In the genomic region with DNA sequence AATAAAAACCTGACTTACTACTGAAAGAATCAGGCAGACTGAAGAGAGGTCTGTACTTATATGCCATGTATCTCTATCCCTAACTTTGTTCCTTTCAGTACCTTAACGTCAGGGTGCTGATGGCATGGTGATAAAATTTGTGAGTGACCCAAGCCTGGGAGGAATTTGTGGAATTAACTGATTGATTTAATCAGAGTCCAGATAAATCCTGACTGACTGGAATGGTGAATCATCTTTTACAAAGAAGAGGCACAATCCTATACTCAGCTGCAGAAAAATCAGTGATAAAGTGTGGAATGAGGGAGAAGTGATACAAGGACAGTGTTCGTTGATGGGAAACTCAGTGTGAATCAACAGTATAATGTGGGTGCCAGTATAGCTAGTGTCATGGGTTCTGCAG, we compare ENCODE assay signal across 11 cellular contexts. TPM values are rescaled to one million over a fixed set of nuclear protein-coding genes. Genes with fewer than 3 reads are reported as not detected.
DNase-seq lines count a peak whose midpoint lies in the region; ATAC-seq and TF ChIP-seq lines count a peak whose summit lies in the region.
"Had no signal": no experiment of that assay in that cellular context is flagged by ENCODE, and none has a peak within 500 bp of the region (broad histone marks: within the 10 kb centered on the region; RNA-seq: fewer than 3 reads in every experiment).

No MANE protein-coding gene starts in this region.

- H3K4me2 ChIP-seq in PC-9 (peak overlapping the region; percentile 28), mammary epithelial cell (ENCODE audit: insufficient read depth, low read depth, low read length) (peak overlapping the region; percentile 31)

- peaks cover 11% of the 10 kb centered on the region for H3F3A ChIP-seq in PC-9 (ENCODE audit: insufficient read depth, low read depth)

- no peak for TF ChIP-seq POLR2A in esophagus squamous epithelium (IDR thresholded peaks at IDR 0.05)

- ATAC-seq in HG02870 (IDR thresholded peaks at IDR 0.05; ENCODE audit: unreplicated experiment), result no peak
- ATAC-seq: sciatic nerve had no signal

- H3K79me2 ChIP-seq in PC-9 (ENCODE audit: low read depth), result peaks cover 92% of the 10 kb centered on the region
- peaks cover 95% of the 10 kb centered on the region for H3K79me2 ChIP-seq in mammary epithelial cell (ENCODE audit: insufficient read depth, low read length)

- H3K36me3 ChIP-seq in PC-9 (ENCODE audit: low read depth), result peaks cover 24% of the 10 kb centered on the region; the same call in 1 of the 2 replicates
- H3K36me3 ChIP-seq in mammary epithelial cell (ENCODE audit: insufficient read depth, low read length), result no peaks in the 10 kb centered on the region
- H3K36me3 ChIP-seq in esophagus squamous epithelium, result peaks cover 0 to 7% (median 0%) of the 10 kb centered on the region in 3 donors

- DNase-seq in EL (peak; percentile 86), PC-9 (peak in 1 of 2 experiments; percentile 66), mammary epithelial cell (peak; percentile 23), non-pigmented ciliary epithelial cell (ENCODE audit: low read depth) (peak; percentile 42), esophagus squamous epithelium (lab: John Stamatoyannopoulos, UW) (no peak), NCI-H1930 (lab: John Stamatoyannopoulos, UW) (no peak)
- DNase-seq: activated CD4-positive, alpha-beta T cell treated with anti-CD3 and anti-CD28 coated beads for 1 hour; Caco-2; MM.1S had no signal

- H4K20me1 ChIP-seq in PC-9 (ENCODE audit: insufficient read depth), result peaks cover 59% of the 10 kb centered on the region
- H4K20me1 ChIP-seq in mammary epithelial cell (ENCODE audit: insufficient read depth, low read length), result no peaks in the 10 kb centered on the region

- in situ Hi-C loops in mammary epithelial cell (cut with MboI; ENCODE audit: low sequenced_read_pairs in 2 of 2), result no loop called here

- H3K27ac ChIP-seq in PC-9 (peak overlapping the region; percentile 11; the same call in 1 of the 2 replicates), mammary epithelial cell (ENCODE audit: insufficient read depth, low read depth, low read length) (no peak overlapping the region), esophagus squamous epithelium (no peak overlapping the region)

- POLR2A ChIA-PET in PC-9 (lab: Charles Lee; ENCODE audit: unreplicated experiment), result interaction anchor here (0.5 to 0.6 kb wide), 2 partner anchors 18 to 167 kb away, joined by 3 to 4 read pairs; no protein-coding TSS in a partner anchor

- H2AFZ ChIP-seq in PC-9 (no peak overlapping the region), mammary epithelial cell (ENCODE audit: low read depth, low read length) (no peak overlapping the region)

- BruUV-seq in PC-9 (replicated peaks; lab: Mats Ljungman, UMichigan) (no TSS peak), mammary epithelial cell (replicated peaks; lab: Mats Ljungman, UMichigan) (no TSS peak)

- CTCF ChIA-PET in PC-9 (lab: Charles Lee) (no interaction called here), mammary epithelial cell (lab: Charles Lee; ENCODE audit: low non-redundant PET) (no interaction called here)

- H3K9me2 ChIP-seq in PC-9 (ENCODE audit: insufficient read depth), result no peaks in the 10 kb centered on the region

- no peak overlapping the region for H3K4me3 ChIP-seq in PC-9
- H3K4me3 ChIP-seq in mammary epithelial cell (replicated peaks in 1 of 3; ENCODE audit: insufficient read depth in 1 of 3, low read depth in 2 of 3, low read length in 3 of 3), result no peak overlapping the region
- H3K4me3 ChIP-seq in esophagus squamous epithelium, result no peak overlapping the region

- peaks cover 37% of the 10 kb centered on the region for H3K4me1 ChIP-seq in PC-9 (replicated peaks; ENCODE audit: insufficient read depth)
- peaks cover 12% of the 10 kb centered on the region for H3K4me1 ChIP-seq in mammary epithelial cell (ENCODE audit: insufficient read depth, low read length)
- peaks cover 17 to 70% (median 33%) of the 10 kb centered on the region in 3 donors for H3K4me1 ChIP-seq in esophagus squamous epithelium
- H3K4me1 ChIP-seq: Caco-2 had no signal

- H3K27me3 ChIP-seq in PC-9 (ENCODE audit: insufficient read depth, low read depth) (no peaks in the 10 kb centered on the region), mammary epithelial cell (ENCODE audit: insufficient read depth, low read length) (no peaks in the 10 kb centered on the region), esophagus squamous epithelium (no peaks in the 10 kb centered on the region)

- H3K9ac ChIP-seq in mammary epithelial cell (ENCODE audit: insufficient read depth, low read length), result no peak overlapping the region

- 57% methylated on average over 2 of the region's 2 CpGs for WGBS in mammary epithelial cell (ENCODE audit: low coverage, missing lambda C conversion rate)
- WGBS in esophagus squamous epithelium, 2 donors, result 62 to 63% methylated on average over 2 of the region's 2 CpGs

- dilution Hi-C loops in mammary epithelial cell (cut with HindIII; ENCODE audit: low sequenced_read_pairs), result no loop called here

- intact Hi-C loops in PC-9 (cut with micrococcal nuclease; ENCODE audit: unreplicated experiment), result loop anchor here (5.0 kb wide), 1 partner anchor 138 kb away; no protein-coding TSS in a partner anchor
- intact Hi-C loops in mammary epithelial cell (cut with micrococcal nuclease), result loop anchor here (5.0 kb wide), 1 partner anchor 78 kb away; no protein-coding TSS in a partner anchor
- intact Hi-C loops in esophagus squamous epithelium (cut with DNase I), result no loop called here

- no peaks in the 10 kb centered on the region for H3K9me3 ChIP-seq in PC-9 (ENCODE audit: insufficient read depth, low read depth)
- no peaks in the 10 kb centered on the region for H3K9me3 ChIP-seq in mammary epithelial cell (replicated peaks; ENCODE audit: insufficient read depth, low read length)
- no peaks in the 10 kb centered on the region for H3K9me3 ChIP-seq in esophagus squamous epithelium
- H3K9me3 ChIP-seq: Caco-2 had no signal

- TF ChIP-seq CTCF in PC-9 (conservative IDR thresholded peaks at IDR 0.05) (no peak), mammary epithelial cell (conservative IDR thresholded peaks at IDR 0.05 in 1 of 2, IDR thresholded peaks at IDR 0.05 in 1 of 2; ENCODE audit: extremely low read depth in 1 of 2, insufficient read depth in 1 of 2, low read depth in 1 of 2, low read length in 2 of 2) (no peak), esophagus squamous epithelium (IDR thresholded peaks at IDR 0.05) (no peak)

RNA-seq across cellular contexts. Expression of gene TDG, which starts 3.7 kb away (rescaled TPM):
- total RNA-seq in PC-9 (2021), result 17.9 and 21.0 TPM in 2 replicates
- 10 to 100 TPM; 27.3 to 42.0 TPM for total RNA-seq in mammary epithelial cell
- polyA plus RNA-seq in mammary epithelial cell, result 14.3 TPM
- polyA minus RNA-seq in mammary epithelial cell, result 6.7 TPM
- total RNA-seq in esophagus squamous epithelium, result 10 to 100 TPM; 19.4 to 42.8 (median 24.9) TPM

RNA-seq across cellular contexts. Expression of gene HSP90B1, which starts 39.2 kb away (rescaled TPM):
- total RNA-seq in PC-9 (2021) (398 and 534 TPM in 2 replicates), mammary epithelial cell (100 to 1,000 TPM; 357 to 921 TPM), esophagus squamous epithelium (100 to 1,000 TPM; 206 to 319 (median 209) TPM)
- polyA plus RNA-seq in mammary epithelial cell, result 425 TPM
- 179 TPM for polyA minus RNA-seq in mammary epithelial cell

Comparison
In these comparisons a context has a peak if more than half of its experiments do, and no peak if none do; other contexts are left out.
1. DNase-seq: peak in EL (single experiment), mammary epithelial cell (single experiment) and non-pigmented ciliary epithelial cell (single experiment); none in esophagus squamous epithelium (single experiment) and NCI-H1930 (0 of 2).